ENCODE assay signal across 13 cellular contexts in genomic region chr1:168138134-168138533, GRCh38. TPM values are rescaled to one million over a fixed set of nuclear protein-coding genes. Genes with fewer than 3 reads are reported as not detected.
DNase-seq lines count a peak whose midpoint lies in the region; ATAC-seq and TF ChIP-seq lines count a peak whose summit lies in the region.
"Had no signal": no experiment of that assay in that cellular context is flagged by ENCODE, and none has a peak within 500 bp of the region (broad histone marks: within the 10 kb centered on the region; RNA-seq: fewer than 3 reads in every experiment).

No MANE protein-coding gene starts in this region.

- H3K4me1 ChIP-seq in stomach smooth muscle (ENCODE audit: control insufficient read depth, insufficient read depth, low read length): peaks cover 15% of the 10 kb centered on the region

- peak overlapping the region; percentile 66 for H3K27ac ChIP-seq in stomach smooth muscle (ENCODE audit: low read length)
- H3K27ac ChIP-seq: SJSA1 had no signal

- POLR2A ChIA-PET in activated CD4-positive, alpha-beta T cell treated with anti-CD3 and anti-CD28 coated beads, Interleukin-2, amount 10 ng/mL, durations not matched to agents 7 days and 5 days (lab: Charles Lee): no interaction called here

- H3K9me3 ChIP-seq in T-helper 17 cell (ENCODE audit: control insufficient read depth, low read length, poor library complexity, severe bottlenecking) (no peaks in the 10 kb centered on the region), stomach smooth muscle (ENCODE audit: control insufficient read depth in 2 of 2, low read length in 2 of 2) (no peaks in the 10 kb centered on the region)
- H3K9me3 ChIP-seq: SJSA1 had no signal

- no peaks in the 10 kb centered on the region for H3K36me3 Mint-ChIP-seq in activated CD4-positive, alpha-beta T cell treated with anti-CD3 and anti-CD28 coated beads, Interleukin-2, amount 10 ng/mL, durations not matched to agents 7 days and 5 days (ENCODE audit: low read depth)
- peaks cover 4% of the 10 kb centered on the region for H3K36me3 Mint-ChIP-seq in T-helper 17 cell (ENCODE audit: low read depth)
- no peaks in the 10 kb centered on the region for H3K36me3 Mint-ChIP-seq in glutamatergic neuron (ENCODE audit: unreplicated experiment)

- H3K4me3 ChIP-seq in stomach smooth muscle (ENCODE audit: low read length in 2 of 2): no peak overlapping the region

- peaks cover 20% of the 10 kb centered on the region for H3K4me1 Mint-ChIP-seq in activated CD4-positive, alpha-beta T cell treated with anti-CD3 and anti-CD28 coated beads, Interleukin-2, amount 10 ng/mL, durations not matched to agents 7 days and 5 days
- H3K4me1 Mint-ChIP-seq in T-helper 17 cell (peaks cover 17% of the 10 kb centered on the region), glutamatergic neuron (ENCODE audit: low read depth, unreplicated experiment) (peaks cover 22% of the 10 kb centered on the region)

- ATAC-seq in T-helper 17 cell (no peak), left lobe of liver (no peak)

- H3K9ac ChIP-seq in stomach smooth muscle (ENCODE audit: low read length in 2 of 2): peak overlapping the region in 1 of 2 donors; percentile 65

- peak overlapping the region; percentile 75 for H3K4me3 Mint-ChIP-seq in activated CD4-positive, alpha-beta T cell treated with anti-CD3 and anti-CD28 coated beads, Interleukin-2, amount 10 ng/mL, durations not matched to agents 7 days and 5 days
- H3K4me3 Mint-ChIP-seq in T-helper 17 cell (peak overlapping the region; percentile 97), glutamatergic neuron (ENCODE audit: unreplicated experiment) (peak overlapping the region; percentile 94)

- H3K27me3 ChIP-seq in stomach smooth muscle (ENCODE audit: control insufficient read depth in 1 of 2, insufficient read depth in 2 of 2, low read length in 2 of 2): no peaks in the 10 kb centered on the region
- H3K27me3 ChIP-seq: SJSA1 had no signal

- H3K9me3 Mint-ChIP-seq in activated CD4-positive, alpha-beta T cell treated with anti-CD3 and anti-CD28 coated beads, Interleukin-2, amount 10 ng/mL, durations not matched to agents 7 days and 5 days: no peaks in the 10 kb centered on the region
- H3K9me3 Mint-ChIP-seq in glutamatergic neuron (ENCODE audit: unreplicated experiment): peaks cover 12% of the 10 kb centered on the region

- no peak for TF ChIP-seq CTCF in glutamatergic neuron (IDR thresholded peaks at IDR 0.05; ENCODE audit: partially characterized antibody, unreplicated experiment)

- no peaks in the 10 kb centered on the region for H3K36me3 ChIP-seq in stomach smooth muscle (ENCODE audit: control insufficient read depth in 2 of 2, insufficient read depth in 2 of 2, low read length in 2 of 2)

- H3K27me3 Mint-ChIP-seq in activated CD4-positive, alpha-beta T cell treated with anti-CD3 and anti-CD28 coated beads, Interleukin-2, amount 10 ng/mL, durations not matched to agents 7 days and 5 days: peaks cover 44% of the 10 kb centered on the region
- peaks cover 33% of the 10 kb centered on the region for H3K27me3 Mint-ChIP-seq in T-helper 17 cell
- H3K27me3 Mint-ChIP-seq in glutamatergic neuron (ENCODE audit: unreplicated experiment): peaks cover 11% of the 10 kb centered on the region

- DNase-seq in activated CD4-positive, alpha-beta T cell treated with anti-CD3 and anti-CD28 coated beads, Interleukin-2, amount 10 ng/mL, durations not matched to agents 7 days and 5 days: no peak
- no peak for DNase-seq in activated CD4-positive, alpha-beta T cell treated with anti-CD3 and anti-CD28 coated beads, Interleukin-2, amount 50 U/mL, for 4 hours
- DNase-seq in T-helper 17 cell (no peak), glutamatergic neuron (no peak), left lobe of liver (ENCODE audit: low spot score) (no peak), H4 (ENCODE audit: low spot score) (no peak)
- DNase-seq in effector CD4-positive, alpha-beta T cell: no peak
- DNase-seq: activated CD8-positive, alpha-beta memory T cell treated with anti-CD3 and anti-CD28 coated beads for 24 hours; erythroblast; GF-D8; stimulated activated naive CD4-positive, alpha-beta T cell had no signal

- H3K27ac Mint-ChIP-seq in activated CD4-positive, alpha-beta T cell treated with anti-CD3 and anti-CD28 coated beads, Interleukin-2, amount 10 ng/mL, durations not matched to agents 7 days and 5 days: no peak overlapping the region
- H3K27ac Mint-ChIP-seq in T-helper 17 cell (no peak overlapping the region), glutamatergic neuron (ENCODE audit: unreplicated experiment) (peak overlapping the region; percentile 98)

- CTCF ChIA-PET in activated CD4-positive, alpha-beta T cell treated with anti-CD3 and anti-CD28 coated beads, Interleukin-2, amount 10 ng/mL, durations not matched to agents 7 days and 5 days (lab: Charles Lee): interaction anchor here (0.9 kb wide), 1 partner anchor 26 kb away, joined by 3 read pairs; no protein-coding TSS in a partner anchor

RNA-seq across cellular contexts. Expression of gene GPR161, which starts 1.4 kb away (rescaled TPM):
- under 1 TPM; 0.10 to 0.17 TPM for total RNA-seq in activated CD4-positive, alpha-beta T cell treated with anti-CD3 and anti-CD28 coated beads, Interleukin-2, amount 10 ng/mL, durations not matched to agents 7 days and 5 days
- total RNA-seq in T-helper 17 cell (under 1 TPM; 0.02 to 0.13 TPM), glutamatergic neuron (ENCODE audit: unreplicated experiment) (69.3 TPM), left lobe of liver (0.38 TPM)
- total RNA-seq in H4 (2014; rRNA removed; shearing (Covaris generic)): 5.8 and 7.0 TPM in 2 replicates

RNA-seq across cellular contexts. Expression of gene TIPRL, which starts 40.6 kb away (rescaled TPM):
- total RNA-seq in activated CD4-positive, alpha-beta T cell treated with anti-CD3 and anti-CD28 coated beads, Interleukin-2, amount 10 ng/mL, durations not matched to agents 7 days and 5 days: 10 to 100 TPM; 44.4 to 50.3 TPM
- 10 to 100 TPM; 17.5 to 22.6 TPM for total RNA-seq in T-helper 17 cell
- 27.8 TPM for total RNA-seq in glutamatergic neuron (ENCODE audit: unreplicated experiment)
- 10.9 TPM for total RNA-seq in left lobe of liver
- 48.2 and 49.1 TPM in 2 replicates for total RNA-seq in H4 (2014; rRNA removed; shearing (Covaris generic))
